In genomic region chr6:167673951-167674350, GRCh38 we compare ENCODE assay signal across 31 cellular contexts.
"Had no signal": no experiment of that assay in that cellular context is flagged by ENCODE, and none has a peak within 500 bp of the region (broad histone marks: within the 10 kb centered on the region; RNA-seq: fewer than 3 reads in every experiment).

No MANE protein-coding gene starts in this region.

- H3K9me3 ChIP-seq: adrenal gland, body of pancreas, breast epithelium had no signal

- ATAC-seq: activated CD8-positive, alpha-beta T cell treated with anti-CD3 and anti-CD28 coated beads for 36 hours; activated naive CD4-positive, alpha-beta T cell treated with anti-CD3 and anti-CD28 coated beads, Interleukin-2, amount 50 U/mL, for 72 hours; activated T-cell treated with anti-CD3 and anti-CD28 coated beads, Interleukin-2, amount 50 U/mL, for 4 hours; activated T-cell treated with anti-CD3 and anti-CD28 coated beads, Interleukin-2, amount 50 U/mL, for 72 hours; activated T-helper 17 cell treated with anti-CD3 and anti-CD28 coated beads, Interleukin-2, amount 50 U/mL, for 72 hours; body of pancreas had no signal

- H3K27me3 ChIP-seq: body of pancreas had no signal

- DNase-seq: activated B cell treated with CpG ODN at 0.5 μM for 24 hours; activated CD4-positive, alpha-beta memory T cell treated with anti-CD3 and anti-CD28 coated beads for 36 hours; activated CD4-positive, alpha-beta T cell treated with anti-CD3 and anti-CD28 coated beads for 4 hours; activated CD4-positive, alpha-beta T cell treated with anti-CD3 and anti-CD28 coated beads, Interleukin-2, amount 10 ng/mL, durations not matched to agents 24 days and 14 days; activated CD4-positive, alpha-beta T cell treated with anti-CD3 and anti-CD28 coated beads, Interleukin-2, amount 50 U/mL, for 1 hour; activated CD4-positive, alpha-beta T cell treated with anti-CD3 and anti-CD28 coated beads, Interleukin-2, amount 50 U/mL, for 4 hours; activated CD4-positive, CD25-positive, alpha-beta regulatory T cell treated with anti-CD3 and anti-CD28 coated beads, Interleukin-2, amount 50 U/mL, for 72 hours; activated CD8-positive, alpha-beta memory T cell treated with anti-CD3 and anti-CD28 coated beads, Interleukin-2, amount 50 U/mL, for 4 hours; activated CD8-positive, alpha-beta T cell treated with anti-CD3 and anti-CD28 coated beads for 36 hours; activated effector memory CD4-positive, alpha-beta T cell treated with anti-CD3 and anti-CD28 coated beads, Interleukin-2, amount 50 U/mL, for 16 hours; activated gamma-delta T cell treated with Interleukin-2 at 50 U/mL for 16 hours; activated naive CD4-positive, alpha-beta T cell; activated naive CD4-positive, alpha-beta T cell treated with anti-CD3 and anti-CD28 coated beads for 36 hours; activated naive CD4-positive, alpha-beta T cell treated with anti-CD3 and anti-CD28 coated beads, Interleukin-2, amount 50 U/mL, for 16 hours; activated naive CD8-positive, alpha-beta T cell treated with anti-CD3 and anti-CD28 coated beads for 36 hours; activated T-cell treated with anti-CD3 and anti-CD28 coated beads for 4 hours; activated T-cell treated with anti-CD3 and anti-CD28 coated beads, Interleukin-2, amount 50 U/mL, for 1 hour; activated T-cell treated with anti-CD3 and anti-CD28 coated beads, Interleukin-2, amount 50 U/mL, for 4 hours; activated T-cell treated with anti-CD3 and anti-CD28 coated beads, Interleukin-2, amount 50 U/mL, for 72 hours; adrenal gland; amniotic stem cell; body of pancreas; brain microvascular endothelial cell; central memory CD4-positive, alpha-beta T cell; T-helper 1 cell; T-helper 2 cell; T-helper 9 cell had no signal

- H3K4me1 ChIP-seq: adrenal gland had no signal

- H3K4me3 ChIP-seq: adrenal gland, body of pancreas, breast epithelium had no signal

- H3K27ac ChIP-seq: adrenal gland, brain microvascular endothelial cell, breast epithelium, VCaP had no signal

- H3K36me3 ChIP-seq: adrenal gland, brain microvascular endothelial cell, breast epithelium had no signal
